9 cellular contexts compared by ENCODE assay signal in genomic region chr6:106556368-106556960, GRCh38.
DNase-seq lines count a peak whose midpoint lies in the region; ATAC-seq and TF ChIP-seq lines count a peak whose summit lies in the region.
"Had no signal": no experiment of that assay in that cellular context is flagged by ENCODE, and none has a peak within 500 bp of the region (broad histone marks: within the 10 kb centered on the region; RNA-seq: fewer than 3 reads in every experiment).

No MANE protein-coding gene starts in this region.

- WGBS in thyroid gland, 2 donors, result 73 to 80% methylated on average over 3 of the region's 3 CpGs

- H3K36me3 ChIP-seq in A673 (ENCODE audit: insufficient read depth, low read length, poor library complexity, severe bottlenecking) (no peaks in the 10 kb centered on the region), H7 (replicated peaks; ENCODE audit: control insufficient read depth, insufficient read depth, low read length) (no peaks in the 10 kb centered on the region; the same call in none of the 2 replicates), thyroid gland (no peaks in the 10 kb centered on the region)

- peak; percentile 45 for DNase-seq in A673 (ENCODE audit: low spot score)
- no peak for DNase-seq in GM10266 (ENCODE audit: extremely low spot score)
- no peak for DNase-seq in RWPE1 (ENCODE audit: low spot score)
- no peak for DNase-seq in foreskin keratinocyte
- DNase-seq in SKM-1 (lab: John Stamatoyannopoulos, UW; ENCODE audit: unreplicated experiment), result no peak
- no peak for DNase-seq in H7
- DNase-seq in NCI-H1092 (lab: John Stamatoyannopoulos, UW), result no peak
- DNase-seq in thyroid gland, result no peak

- BruUV-seq in A673 (replicated peaks; lab: Mats Ljungman, UMichigan), result no TSS peak

- intact Hi-C loops in A673 (cut with micrococcal nuclease; ENCODE audit: unreplicated experiment), result no loop called here
- intact Hi-C loops in thyroid gland (cut with DNase I), result no loop called here

- POLR2A ChIA-PET in A673 (lab: Charles Lee; ENCODE audit: low non-redundant PET) (no interaction called here), RWPE1 (lab: Yijun Ruan, JAX; ENCODE audit: low non-redundant PET) (no interaction called here)

- H3K27ac ChIP-seq in A673 (ENCODE audit: low read depth, low read length, poor library complexity, severe bottlenecking) (no peak overlapping the region), RWPE1 (no peak overlapping the region), foreskin keratinocyte (no peak overlapping the region), thyroid gland (no peak overlapping the region)
- H3K27ac ChIP-seq: parathyroid adenoma had no signal

- H3K9me3 ChIP-seq in A673 (ENCODE audit: low read depth, low read length, poor library complexity, severe bottlenecking) (no peaks in the 10 kb centered on the region), thyroid gland (no peaks in the 10 kb centered on the region)

- H3K4me3 ChIP-seq in A673 (ENCODE audit: low read depth, low read length, poor library complexity, severe bottlenecking), result no peak overlapping the region
- H3K4me3 ChIP-seq in H7 (ENCODE audit: insufficient read depth, low read depth, low read length), result no peak overlapping the region
- no peak overlapping the region for H3K4me3 ChIP-seq in thyroid gland (replicated peaks in 1 of 3)

- TF ChIP-seq POLR2A in thyroid gland (IDR thresholded peaks at IDR 0.05), result no peak

- no peaks in the 10 kb centered on the region for H3K27me3 ChIP-seq in A673 (replicated peaks; ENCODE audit: insufficient read depth, low read depth, low read length, poor library complexity)
- no peaks in the 10 kb centered on the region for H3K27me3 ChIP-seq in foreskin keratinocyte
- no peaks in the 10 kb centered on the region for H3K27me3 ChIP-seq in H7 (ENCODE audit: control insufficient read depth, insufficient read depth, low read length)
- H3K27me3 ChIP-seq in thyroid gland, result no peaks in the 10 kb centered on the region

- CTCF ChIA-PET in A673 (lab: Charles Lee) (no interaction called here), RWPE1 (lab: Yijun Ruan, JAX) (interaction anchor here (0.7 kb wide), 1 partner anchor 41 kb away, joined by 3 read pairs; no protein-coding TSS in a partner anchor)

- ATAC-seq in foreskin keratinocyte, result no peak

- H3K4me1 ChIP-seq in A673 (ENCODE audit: insufficient read depth, low read length, poor library complexity, severe bottlenecking), result no peaks in the 10 kb centered on the region
- H3K4me1 ChIP-seq in foreskin keratinocyte, result peaks cover 14% of the 10 kb centered on the region
- peaks cover 2 to 5% of the 10 kb centered on the region in 2 donors for H3K4me1 ChIP-seq in thyroid gland
- H3K4me1 ChIP-seq: parathyroid adenoma had no signal

- TF ChIP-seq CTCF in A673 (conservative IDR thresholded peaks at IDR 0.05; ENCODE audit: low read depth, low read length) (peak; percentile 64), GM10266 (IDR thresholded peaks at IDR 0.05; ENCODE audit: control insufficient read depth, insufficient read depth, low read depth, missing control alignments) (peak; percentile 26), RWPE1 (conservative IDR thresholded peaks at IDR 0.05; ENCODE audit: low read depth) (peak; percentile 49), foreskin keratinocyte (conservative IDR thresholded peaks at IDR 0.05) (peak; percentile 66), thyroid gland (IDR thresholded peaks at IDR 0.05) (peak in 3 of 6 experiments; percentile 35 to 42 (median 38))
